ENCODE assay signal across 16 cellular contexts in the genomic region with DNA sequence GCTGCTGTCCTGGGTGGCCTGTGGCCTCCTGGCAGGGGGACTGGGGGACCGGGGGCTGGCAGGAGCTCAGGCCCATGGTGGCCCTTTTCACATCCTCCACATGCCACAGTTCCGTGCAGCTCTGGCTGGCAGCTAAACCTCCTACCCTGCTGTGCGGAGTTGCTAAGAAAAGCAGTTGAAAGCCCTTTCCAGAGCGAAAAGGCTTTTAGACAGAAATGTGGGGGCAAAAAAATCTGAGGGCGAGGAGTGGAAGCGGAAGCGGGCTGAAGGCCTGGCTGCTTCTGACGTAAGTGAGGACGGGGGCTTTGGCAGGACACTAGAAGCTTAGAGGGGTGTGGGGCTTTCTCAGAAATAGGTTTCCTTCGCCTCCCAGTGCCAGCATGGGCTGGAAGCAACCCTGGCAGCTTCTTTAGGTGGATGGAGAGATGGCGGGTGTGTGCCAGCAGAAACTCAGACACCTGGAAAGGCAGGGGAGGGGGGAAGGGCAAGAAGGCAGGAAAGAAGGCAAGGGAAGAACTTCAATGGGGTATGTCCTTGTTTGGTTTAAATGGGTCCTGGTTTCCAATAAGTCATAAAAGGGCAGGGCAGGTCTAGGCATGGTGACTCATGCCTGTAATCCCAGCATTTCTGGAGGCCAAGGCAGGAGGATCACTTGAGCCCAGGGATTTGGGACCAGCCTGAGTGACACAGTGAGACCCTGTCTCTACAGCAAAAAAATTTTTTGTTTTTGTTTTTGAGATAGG. TPM values are rescaled to one million over a fixed set of nuclear protein-coding genes. Genes with fewer than 3 reads are reported as not detected.
DNase-seq lines count a peak whose midpoint lies in the region; ATAC-seq, FAIRE-seq and TF ChIP-seq lines count a peak whose summit lies in the region.
"Had no signal": no experiment of that assay in that cellular context is flagged by ENCODE, and none has a peak within 500 bp of the region (broad histone marks: within the 10 kb centered on the region; RNA-seq: fewer than 3 reads in every experiment).

No MANE protein-coding gene starts in this region.

- no peak for FAIRE-seq in D721Med (lab: Jason Lieb, UNC)
- FAIRE-seq: frontal cortex had no signal

- H3K36me3 Mint-ChIP-seq in activated T-helper 2 cell treated with anti-CD3 and anti-CD28 coated beads, Interferon-gamma antibody, Interleukin-2, Interleukin-4, amounts not matched to agents 10 μg/mL and 5 μg/mL and 100 μg/mL, durations not matched to agents 14 hours and 24 hours and 36 hours (ENCODE audit: low read depth) = peaks cover 3% of the 10 kb centered on the region
- peaks cover 0 to 4% (median 0%) of the 10 kb centered on the region in 3 donors for H3K36me3 Mint-ChIP-seq in immature natural killer cell
- H3K36me3 Mint-ChIP-seq: stimulated activated memory B cell treated with anti-CD40 and anti-IgM and Interleukin-4, amounts not matched to agents 10 μg/mL and 1 μg/mL and 100 μg/mL, for 72 hours had no signal

- H2AFZ ChIP-seq in HCT116 (ENCODE audit: low read depth, low read length, poor library complexity, severe bottlenecking) = no peak overlapping the region

- peaks cover 36 to 93% (median 73%) of the 10 kb centered on the region in 10 experiments for H3K4me1 ChIP-seq in BLaER1 treated with 17β-estradiol and CSF1 and Interleukin-3, amounts not matched to agents 10 nM and 100 nM
- peaks cover 0 to 27% of the 10 kb centered on the region in 2 experiments; a peak in 3 of 4 replicates for H3K4me1 ChIP-seq in HCT116 (ENCODE audit: control insufficient read depth in 1 of 2, insufficient read depth in 2 of 2, low read length in 2 of 2)
- peaks cover 42% of the 10 kb centered on the region for H3K4me1 ChIP-seq in mesodermal cell (ENCODE audit: control insufficient read depth, insufficient read depth, low read length, poor library complexity, severe bottlenecking)
- H3K4me1 ChIP-seq in suprapubic skin = peaks cover 41% of the 10 kb centered on the region

- peak overlapping the region in 8 of 11 experiments; percentile 23 to 75 (median 46); a peak in 11 of 22 replicates for H3K27ac ChIP-seq in BLaER1 treated with 17β-estradiol and CSF1 and Interleukin-3, amounts not matched to agents 10 nM and 100 nM
- no peak overlapping the region for H3K27ac ChIP-seq in HCT116 (ENCODE audit: low read depth, low read length)
- peak overlapping the region; percentile 23 for H3K27ac ChIP-seq in mesodermal cell (ENCODE audit: low read depth, low read length, severe bottlenecking)
- no peak overlapping the region for H3K27ac ChIP-seq in suprapubic skin
- H3K27ac ChIP-seq in brain microvascular endothelial cell = no peak overlapping the region
- H3K27ac ChIP-seq: BLaER1, left ventricle myocardium inferior had no signal

- POLR2A ChIA-PET in HCT116 (lab: Charles Lee) = no interaction called here

- H3K4me1 Mint-ChIP-seq in activated T-helper 2 cell treated with anti-CD3 and anti-CD28 coated beads, Interferon-gamma antibody, Interleukin-2, Interleukin-4, amounts not matched to agents 10 μg/mL and 5 μg/mL and 100 μg/mL, durations not matched to agents 14 hours and 24 hours and 36 hours (ENCODE audit: low read depth) = peaks cover 30% of the 10 kb centered on the region
- peaks cover 17 to 20% of the 10 kb centered on the region in 2 donors for H3K4me1 Mint-ChIP-seq in immature natural killer cell

- no peaks in the 10 kb centered on the region for H3K9me2 ChIP-seq in HCT116 (ENCODE audit: insufficient read depth)

- 0 out of 2 replicates have a peak, but pooled peaks have one; percentile 26 for ATAC-seq in HCT116
- ATAC-seq: stimulated activated memory B cell treated with anti-CD40 and anti-IgM and Interleukin-4, amounts not matched to agents 10 μg/mL and 1 μg/mL and 100 μg/mL, for 72 hours had no signal

- H3K27me3 ChIP-seq in BLaER1 treated with 17β-estradiol and CSF1 and Interleukin-3, amounts not matched to agents 10 nM and 100 nM = peaks cover 48 to 56% (median 53%) of the 10 kb centered on the region in 11 experiments
- H3K27me3 ChIP-seq in HCT116 (ENCODE audit: insufficient read depth, low read length) (no peaks in the 10 kb centered on the region), suprapubic skin (peaks cover 25% of the 10 kb centered on the region), brain microvascular endothelial cell (replicated peaks) (peaks cover 31% of the 10 kb centered on the region)

- H3K27ac Mint-ChIP-seq in activated T-helper 2 cell treated with anti-CD3 and anti-CD28 coated beads, Interferon-gamma antibody, Interleukin-2, Interleukin-4, amounts not matched to agents 10 μg/mL and 5 μg/mL and 100 μg/mL, durations not matched to agents 14 hours and 24 hours and 36 hours = peak overlapping the region; percentile 42
- H3K27ac Mint-ChIP-seq in immature natural killer cell = no peak overlapping the region
- H3K27ac Mint-ChIP-seq: progenitor cell of endocrine pancreas; stimulated activated memory B cell treated with anti-CD40 and anti-IgM and Interleukin-4, amounts not matched to agents 10 μg/mL and 1 μg/mL and 100 μg/mL, for 72 hours had no signal

- H3K4me3 ChIP-seq in BLaER1 treated with 17β-estradiol and CSF1 and Interleukin-3, amounts not matched to agents 10 nM and 100 nM = 0 out of 20 replicates have a peak overlapping the region, but pooled peaks of 1 of the 10 experiments have one; percentile 24
- H3K4me3 ChIP-seq in HCT116 (replicated peaks in 1 of 2; ENCODE audit: low read depth in 1 of 2, low read length in 2 of 2) (no peak overlapping the region), mesodermal cell (ENCODE audit: extremely low read depth, insufficient read depth, low read length, poor library complexity, severe bottlenecking) (no peak overlapping the region), suprapubic skin (no peak overlapping the region), brain microvascular endothelial cell (ENCODE audit: low read depth, low read length) (no peak overlapping the region)
- H3K4me3 ChIP-seq: BLaER1, left ventricle myocardium inferior had no signal

- no peaks in the 10 kb centered on the region for H3K79me2 ChIP-seq in HCT116 (ENCODE audit: insufficient read depth, low read length)

- RAD21 ChIA-PET in HCT116 (lab: Charles Lee; ENCODE audit: low non-redundant PET in 1 of 2, low total read pairs in 2 of 2, uncharacterized antibody in 2 of 2, unreplicated experiment in 2 of 2) = no interaction called here

- no peak for TF ChIP-seq CTCF in HCT116 (IDR thresholded peaks at IDR 0.05 in 2 of 3, conservative IDR thresholded peaks at IDR 0.05 in 1 of 3; ENCODE audit: borderline replicate concordance in 1 of 3, insufficient read depth in 1 of 3, low read depth in 2 of 3, low read length in 2 of 3)
- no peak for TF ChIP-seq CTCF in suprapubic skin (IDR thresholded peaks at IDR 0.05)
- no peak for TF ChIP-seq CTCF in brain microvascular endothelial cell (IDR thresholded peaks at IDR 0.05; ENCODE audit: low read depth, low read length, missing control alignments)
- no peak for TF ChIP-seq CTCF in D721Med (IDR thresholded peaks at IDR 0.05; ENCODE audit: insufficient read depth, missing control alignments)

- intact Hi-C loops in HCT116 (cut with micrococcal nuclease) = no loop called here
- intact Hi-C loops in activated T-helper 2 cell treated with anti-CD3 and anti-CD28 coated beads, Interferon-gamma antibody, Interleukin-2, Interleukin-4, amounts not matched to agents 10 μg/mL and 5 μg/mL and 100 μg/mL, durations not matched to agents 14 hours and 24 hours and 36 hours (cut with micrococcal nuclease) = no loop called here

- in situ Hi-C loops in brain microvascular endothelial cell (cut with HindIII; ENCODE audit: low pct_ligation_motif_present, low sequenced_read_pairs) = no loop called here

- BruUV-seq in HCT116 (replicated peaks; lab: Mats Ljungman, UMichigan) = no TSS peak

- CTCF ChIA-PET in HCT116 (lab: Charles Lee) = no interaction called here

- TF ChIP-seq POLR2A in HCT116 (IDR thresholded peaks at IDR 0.05; ENCODE audit: borderline replicate concordance, extremely low read depth, insufficient read depth, insufficient read length) (no peak), suprapubic skin (IDR thresholded peaks at IDR 0.05) (no peak)

- TF ChIP-seq RAD21 in HCT116 (IDR thresholded peaks at IDR 0.05; ENCODE audit: low read depth) = no peak

- 79 to 83% methylated on average over 9 to 11 of the region's 11 CpGs for WGBS in mesodermal cell (ENCODE audit: insufficient coverage in 2 of 2), 2 experiments
- WGBS in suprapubic skin = 82% methylated on average over 11 of the region's 11 CpGs

- H3K9me3 Mint-ChIP-seq in activated T-helper 2 cell treated with anti-CD3 and anti-CD28 coated beads, Interferon-gamma antibody, Interleukin-2, Interleukin-4, amounts not matched to agents 10 μg/mL and 5 μg/mL and 100 μg/mL, durations not matched to agents 14 hours and 24 hours and 36 hours = no peaks in the 10 kb centered on the region
- no peaks in the 10 kb centered on the region for H3K9me3 Mint-ChIP-seq in immature natural killer cell
- H3K9me3 Mint-ChIP-seq: stimulated activated memory B cell treated with anti-CD40 and anti-IgM and Interleukin-4, amounts not matched to agents 10 μg/mL and 1 μg/mL and 100 μg/mL, for 72 hours had no signal

- H4K20me1 ChIP-seq in BLaER1 treated with 17β-estradiol and CSF1 and Interleukin-3, amounts not matched to agents 10 nM and 100 nM = peaks cover 0 to 17% (median 5%) of the 10 kb centered on the region in 11 experiments; a peak in 9 of 22 replicates
- H4K20me1 ChIP-seq in HCT116 (ENCODE audit: insufficient read depth) = no peaks in the 10 kb centered on the region

- TF ChIP-seq EP300 in suprapubic skin (IDR thresholded peaks at IDR 0.05) = no peak

- no peaks in the 10 kb centered on the region for H3K36me3 ChIP-seq in BLaER1 treated with 17β-estradiol and CSF1 and Interleukin-3, amounts not matched to agents 10 nM and 100 nM
- H3K36me3 ChIP-seq in HCT116 (ENCODE audit: control insufficient read depth in 1 of 2, insufficient read depth in 2 of 2, low read length in 2 of 2) = no peaks in the 10 kb centered on the region
- no peaks in the 10 kb centered on the region for H3K36me3 ChIP-seq in mesodermal cell (ENCODE audit: control insufficient read depth, insufficient read depth, low read length)
- no peaks in the 10 kb centered on the region for H3K36me3 ChIP-seq in suprapubic skin
- no peaks in the 10 kb centered on the region for H3K36me3 ChIP-seq in brain microvascular endothelial cell (replicated peaks)
- H3K36me3 ChIP-seq: BLaER1, left ventricle myocardium inferior had no signal

- H3K4me2 ChIP-seq in BLaER1 treated with 17β-estradiol and CSF1 and Interleukin-3, amounts not matched to agents 10 nM and 100 nM = peak overlapping the region in 10 of 11 experiments; percentile 12 to 93 (median 64); a peak in 19 of 22 replicates
- H3K4me2 ChIP-seq in HCT116 (ENCODE audit: low read length) = peak overlapping the region; percentile 43
- H3K4me2 ChIP-seq: BLaER1 had no signal

- no peak for DNase-seq in HCT116 (ENCODE audit: low read depth, low spot score)
- DNase-seq in activated T-helper 2 cell treated with anti-CD3 and anti-CD28 coated beads, Interferon-gamma antibody, Interleukin-2, Interleukin-4, amounts not matched to agents 10 μg/mL and 5 μg/mL and 100 μg/mL, durations not matched to agents 14 hours and 24 hours and 36 hours (ENCODE audit: low spot score) = no peak
- DNase-seq in suprapubic skin (ENCODE audit: low spot score in 2 of 2) = no peak
- DNase-seq in brain microvascular endothelial cell = no peak
- no peak for DNase-seq in D721Med (ENCODE audit: insufficient read length, low spot score)
- DNase-seq in immature natural killer cell = no peak
- DNase-seq: cortex of kidney; left ventricle myocardium inferior; NCI-H187 treated with DMSO at 0.1 percent for 48 hours; stimulated activated CD4-positive, alpha-beta T cell treated with anti-CD3 and anti-CD28 coated beads, Interleukin-2, amount 100 ng/mL, for 24 hours had no signal

- H3K9ac ChIP-seq in BLaER1 treated with 17β-estradiol and CSF1 and Interleukin-3, amounts not matched to agents 10 nM and 100 nM = peak overlapping the region in 4 of 11 experiments; percentile 2 to 35 (median 6); a peak in 5 of 22 replicates
- H3K9ac ChIP-seq in HCT116 (ENCODE audit: low read length) = no peak overlapping the region
- H3K9ac ChIP-seq: BLaER1 had no signal

- H3K9me3 ChIP-seq in BLaER1 treated with 17β-estradiol and CSF1 and Interleukin-3, amounts not matched to agents 10 nM and 100 nM (replicated peaks in 1 of 11) = no peaks in the 10 kb centered on the region
- H3K9me3 ChIP-seq in HCT116 (ENCODE audit: control insufficient read depth in 1 of 2, insufficient read depth in 1 of 2, low read depth in 1 of 2, low read length in 2 of 2) (no peaks in the 10 kb centered on the region), mesodermal cell (ENCODE audit: control insufficient read depth, low read length) (no peaks in the 10 kb centered on the region), suprapubic skin (no peaks in the 10 kb centered on the region)
- H3K9me3 ChIP-seq: BLaER1, left ventricle myocardium inferior had no signal

- H3K4me3 Mint-ChIP-seq in activated T-helper 2 cell treated with anti-CD3 and anti-CD28 coated beads, Interferon-gamma antibody, Interleukin-2, Interleukin-4, amounts not matched to agents 10 μg/mL and 5 μg/mL and 100 μg/mL, durations not matched to agents 14 hours and 24 hours and 36 hours (ENCODE audit: low read depth) = no peak overlapping the region
- H3K4me3 Mint-ChIP-seq in immature natural killer cell = no peak overlapping the region
- H3K4me3 Mint-ChIP-seq: stimulated activated memory B cell treated with anti-CD40 and anti-IgM and Interleukin-4, amounts not matched to agents 10 μg/mL and 1 μg/mL and 100 μg/mL, for 72 hours had no signal

- peaks cover 37% of the 10 kb centered on the region for H3K27me3 Mint-ChIP-seq in activated T-helper 2 cell treated with anti-CD3 and anti-CD28 coated beads, Interferon-gamma antibody, Interleukin-2, Interleukin-4, amounts not matched to agents 10 μg/mL and 5 μg/mL and 100 μg/mL, durations not matched to agents 14 hours and 24 hours and 36 hours (ENCODE audit: low read depth)
- peaks cover 7 to 38% (median 30%) of the 10 kb centered on the region in 3 donors for H3K27me3 Mint-ChIP-seq in immature natural killer cell (ENCODE audit: low read depth in 3 of 3)

RNA-seq across cellular contexts. Expression of a gene that starts 11.2 kb away (rescaled TPM):
- 70.2 TPM for total RNA-seq in HCT116 (2021; ENCODE audit: unreplicated experiment)
- polyA plus RNA-seq in HCT116 (2012) = 67.3 and 69.5 TPM in 2 replicates
- 82.3 and 86.1 TPM in 2 replicates for total RNA-seq in activated T-helper 2 cell treated with anti-CD3 and anti-CD28 coated beads, Interferon-gamma antibody, Interleukin-2, Interleukin-4, amounts not matched to agents 10 μg/mL and 5 μg/mL and 100 μg/mL, durations not matched to agents 14 hours and 24 hours and 36 hours
- polyA plus RNA-seq in mesodermal cell (2013, experiment 1 of 2) = 58.8 TPM
- polyA plus RNA-seq in mesodermal cell (2013, experiment 2 of 2) = 45.7 TPM
- total RNA-seq in suprapubic skin = 10 to 100 TPM; 60.5 to 91.0 (median 73.4) TPM
- 100 to 1,000 TPM in 1 of 3 donors, 10 to 100 TPM in 2; 40.7 to 120 (median 63.6) TPM for polyA plus RNA-seq in immature natural killer cell

RNA-seq across cellular contexts. Expression of a gene that starts 45.4 kb away (rescaled TPM):
- total RNA-seq in HCT116 (2021; ENCODE audit: unreplicated experiment) = 286 TPM
- 442 and 447 TPM in 2 replicates for polyA plus RNA-seq in HCT116 (2012)
- 2.8 and 4.5 TPM in 2 replicates for total RNA-seq in activated T-helper 2 cell treated with anti-CD3 and anti-CD28 coated beads, Interferon-gamma antibody, Interleukin-2, Interleukin-4, amounts not matched to agents 10 μg/mL and 5 μg/mL and 100 μg/mL, durations not matched to agents 14 hours and 24 hours and 36 hours
- 1,793 TPM for polyA plus RNA-seq in mesodermal cell (2013, experiment 1 of 2)
- 1,702 TPM for polyA plus RNA-seq in mesodermal cell (2013, experiment 2 of 2)
- total RNA-seq in suprapubic skin = 10 to 100 TPM in 3 of 4 donors, 1 to 10 TPM in 1; 9.1 to 22.6 (median 13.9) TPM
- under 1 TPM in 1 of 3 donors, not detected in 2; 0.44 TPM for polyA plus RNA-seq in immature natural killer cell

RNA-seq across cellular contexts. Expression of a gene that starts 55.5 kb away (rescaled TPM):
- total RNA-seq in HCT116 (2021; ENCODE audit: unreplicated experiment) (1.1 TPM), suprapubic skin (1 to 10 TPM in 3 of 4 donors, under 1 TPM in 1; 0.80 to 3.0 (median 2.6) TPM)
- polyA plus RNA-seq in HCT116 (2012) = 2.5 and 2.9 TPM in 2 replicates
- 0.11 and 0.23 TPM in 2 replicates for total RNA-seq in activated T-helper 2 cell treated with anti-CD3 and anti-CD28 coated beads, Interferon-gamma antibody, Interleukin-2, Interleukin-4, amounts not matched to agents 10 μg/mL and 5 μg/mL and 100 μg/mL, durations not matched to agents 14 hours and 24 hours and 36 hours
- not detected for polyA plus RNA-seq in mesodermal cell (2013, experiment 1 of 2)
- 0.56 TPM for polyA plus RNA-seq in mesodermal cell (2013, experiment 2 of 2)
- under 1 TPM in 2 of 3 donors, not detected in 1; 0.31 to 0.51 TPM for polyA plus RNA-seq in immature natural killer cell
- total RNA-seq: left ventricle myocardium inferior had no signal

RNA-seq across cellular contexts. Expression of a gene that starts 58.6 kb away (rescaled TPM):
- total RNA-seq in HCT116 (2021; ENCODE audit: unreplicated experiment) (0.37 TPM), suprapubic skin (1 to 10 TPM in 2 of 4 donors, under 1 TPM in 2; 0.79 to 2.3 (median 1.5) TPM)
- polyA plus RNA-seq in HCT116 (2012) = 0.29 and 0.30 TPM in 2 replicates
- not detected in 2 replicates for total RNA-seq in activated T-helper 2 cell treated with anti-CD3 and anti-CD28 coated beads, Interferon-gamma antibody, Interleukin-2, Interleukin-4, amounts not matched to agents 10 μg/mL and 5 μg/mL and 100 μg/mL, durations not matched to agents 14 hours and 24 hours and 36 hours
- 65.3 TPM for polyA plus RNA-seq in mesodermal cell (2013, experiment 1 of 2)
- polyA plus RNA-seq in mesodermal cell (2013, experiment 2 of 2) = 63.9 TPM
- polyA plus RNA-seq in immature natural killer cell = not detected

Comparison
In these comparisons a context has a peak if more than half of its experiments do, and no peak if none do; other contexts are left out.
1. H3K27ac ChIP-seq: peak in BLaER1 treated with 17β-estradiol and CSF1 and Interleukin-3, amounts not matched to agents 10 nM and 100 nM (8 of 11) and mesodermal cell (single experiment); none in HCT116 (single experiment), suprapubic skin (single experiment) and brain microvascular endothelial cell (single experiment).
2. RNA of a gene that starts 45.4 kb away (total RNA-seq): 286 TPM in HCT116 (single experiment); 9.1 to 22.6 TPM in suprapubic skin and 2.8 to 4.5 TPM in activated T-helper 2 cell treated with anti-CD3 and anti-CD28 coated beads, Interferon-gamma antibody, Interleukin-2, Interleukin-4, amounts not matched to agents 10 μg/mL and 5 μg/mL and 100 μg/mL, durations not matched to agents 14 hours and 24 hours and 36 hours; every median in the first group is over 10 times any median in the second.